In genomic region chr22:36387664-36387913, GRCh38 we compare ENCODE assay signal across 8 cellular contexts. TPM values are rescaled to one million over a fixed set of nuclear protein-coding genes. Genes with fewer than 3 reads are reported as not detected.
DNase-seq lines count a peak whose midpoint lies in the region; ATAC-seq and TF ChIP-seq lines count a peak whose summit lies in the region.

No MANE protein-coding gene starts in this region.

- H3K36me3 ChIP-seq in left lung (peaks cover 0 to 15% of the 10 kb centered on the region in 2 donors), transverse colon (no peaks in the 10 kb centered on the region)

- no peak for TF ChIP-seq CTCF in AG04450 (IDR thresholded peaks at IDR 0.05; ENCODE audit: low read depth, low read length)
- TF ChIP-seq CTCF in left lung (IDR thresholded peaks at IDR 0.05): no peak
- peak in 1 of 5 experiments; percentile 1 for TF ChIP-seq CTCF in transverse colon (IDR thresholded peaks at IDR 0.05)

- H3K4me1 ChIP-seq in left lung (peaks cover 20 to 65% of the 10 kb centered on the region in 2 donors), transverse colon (peaks cover 19 to 69% (median 46%) of the 10 kb centered on the region in 4 donors)

- intact Hi-C loops in left lung (cut with DNase I) (loop anchor here in 1 of 2 donors (10.0 kb wide), 1 partner anchor 53 kb away; no protein-coding TSS in a partner anchor), transverse colon (cut with DNase I; ENCODE audit: low total_unique reads) (loop anchor here (1.0 to 5.0 kb wide), 3 partner anchors 46 to 83 kb away; no protein-coding TSS in a partner anchor)

- no peak for TF ChIP-seq POLR2A in transverse colon (IDR thresholded peaks at IDR 0.05)

- no peaks in the 10 kb centered on the region for H3K9me3 Mint-ChIP-seq in activated naive CD8-positive, alpha-beta T cell treated with anti-CD3 and anti-CD28 coated beads, Interleukin-2, amount 50 U/mL, for 24 hours

- H3K9me3 ChIP-seq in AG04450 (ENCODE audit: control insufficient read depth, insufficient read depth, low read length): peaks cover 3% of the 10 kb centered on the region; the same call in 1 of the 2 replicates
- H3K9me3 ChIP-seq in left lung: no peaks in the 10 kb centered on the region
- no peaks in the 10 kb centered on the region for H3K9me3 ChIP-seq in transverse colon

- peaks cover 37% of the 10 kb centered on the region for H3K36me3 Mint-ChIP-seq in activated naive CD8-positive, alpha-beta T cell treated with anti-CD3 and anti-CD28 coated beads, Interleukin-2, amount 50 U/mL, for 24 hours (ENCODE audit: low read depth)

- peak overlapping the region; percentile 82 for H3K4me3 Mint-ChIP-seq in activated naive CD8-positive, alpha-beta T cell treated with anti-CD3 and anti-CD28 coated beads, Interleukin-2, amount 50 U/mL, for 24 hours

- H3K4me3 ChIP-seq in AG04450 (ENCODE audit: low read depth, low read length) (peak overlapping the region; percentile 96), left lung (peak overlapping the region; percentile 96 to 97), transverse colon (peak overlapping the region; percentile 53 to 99 (median 94))

- H3K27ac ChIP-seq in AG04450 (ENCODE audit: low read depth, low read length) (peak overlapping the region; percentile 65), left lung (peak overlapping the region; percentile 96 to 99), transverse colon (peak overlapping the region; percentile 96 to 100 (median 98))

- no peak for TF ChIP-seq EP300 in transverse colon (IDR thresholded peaks at IDR 0.05; ENCODE audit: low read depth)

- in situ Hi-C loops in transverse colon (cut with MboI; ENCODE audit: low pct_ligation_motif_present in 1 of 4, low pct_unique_long_range_greater_than_20kb in 1 of 4, low sequenced_read_pairs in 3 of 4): loop anchor here in 1 of 4 donors (10.0 kb wide), 1 partner anchor 67 kb away; no protein-coding TSS in a partner anchor

- H3K27me3 ChIP-seq in AG04450 (ENCODE audit: control insufficient read depth, insufficient read depth, low read length) (no peaks in the 10 kb centered on the region), left lung (no peaks in the 10 kb centered on the region), transverse colon (no peaks in the 10 kb centered on the region)

- POLR2A ChIA-PET in AG04450 (lab: Yijun Ruan, JAX): interaction anchor here (0.6 to 3.6 kb wide), 31 partner anchors 9 to 143 kb away, joined by 3 to 88 read pairs (median 7); partner anchors contain the start of gene TXN2

- H3K27me3 Mint-ChIP-seq in activated naive CD8-positive, alpha-beta T cell treated with anti-CD3 and anti-CD28 coated beads, Interleukin-2, amount 50 U/mL, for 24 hours: no peaks in the 10 kb centered on the region

- peak overlapping the region; percentile 42 for H3K27ac Mint-ChIP-seq in activated naive CD8-positive, alpha-beta T cell treated with anti-CD3 and anti-CD28 coated beads, Interleukin-2, amount 50 U/mL, for 24 hours

- WGBS in transverse colon (ENCODE audit: low coverage in 1 of 2), 2 donors: 0% methylated on average over 3 of the region's 38 CpGs; no CpG with 5 or more reads in 1 of the 2 donors

- CTCF ChIA-PET in AG04450 (lab: Charles Lee): no interaction called here

- peak; percentile 2 for ATAC-seq in HG02623 (IDR thresholded peaks at IDR 0.05; ENCODE audit: unreplicated experiment)
- ATAC-seq in activated naive CD8-positive, alpha-beta T cell treated with anti-CD3 and anti-CD28 coated beads, Interleukin-2, amount 50 U/mL, for 24 hours: no peak
- ATAC-seq in left lung: no peak
- ATAC-seq in HG02852 (IDR thresholded peaks at IDR 0.05; ENCODE audit: unreplicated experiment): no peak

- DNase-seq in AG04450 (ENCODE audit: low read depth, low spot score) (no peak), left lung (no peak), transverse colon (no peak), NOMO-1 treated with DMSO at 0.1 percent for 48 hours (lab: John Stamatoyannopoulos, UW; ENCODE audit: unreplicated experiment) (no peak), midbrain (lab: John Stamatoyannopoulos, UW) (no peak)
- no peak for DNase-seq in activated naive CD8-positive, alpha-beta T cell treated with anti-CD3 and anti-CD28 coated beads, Interleukin-2, amount 50 U/mL, for 24 hours

- peaks cover 49% of the 10 kb centered on the region for H3K4me1 Mint-ChIP-seq in activated naive CD8-positive, alpha-beta T cell treated with anti-CD3 and anti-CD28 coated beads, Interleukin-2, amount 50 U/mL, for 24 hours

RNA-seq across cellular contexts. Expression of gene MYH9, which starts 0.2 kb away (rescaled TPM):
- 338 and 432 TPM in 2 replicates for polyA plus RNA-seq in AG04450 (2011; rRNA removed)
- 1,487 and 1,729 TPM in 2 replicates for polyA minus RNA-seq in AG04450 (2011; rRNA and poly(A)+ RNA removed)
- total RNA-seq in left lung: 100 to 1,000 TPM; 754 to 761 TPM
- 100 to 1,000 TPM; 385 to 511 (median 460) TPM for total RNA-seq in transverse colon
